Comparison of ENCODE assay signal across 8 cellular contexts in genomic region chr1:200670215-200671118, GRCh38. TPM values are rescaled to one million over a fixed set of nuclear protein-coding genes. Genes with fewer than 3 reads are reported as not detected.
DNase-seq lines count a peak whose midpoint lies in the region; ATAC-seq and FAIRE-seq lines count a peak whose summit lies in the region.

No MANE protein-coding gene starts in this region.

- FAIRE-seq in GM18507 (lab: Jason Lieb, UNC), result peak; percentile 48

- H3K4me1 ChIP-seq in adipocyte (ENCODE audit: control insufficient read depth, insufficient read depth, low read length), result peaks cover 22% of the 10 kb centered on the region
- H3K4me1 ChIP-seq in right cardiac atrium (ENCODE audit: control insufficient read depth, insufficient read depth, low read length), result peaks cover 2% of the 10 kb centered on the region

- ATAC-seq in HG03066 (IDR thresholded peaks at IDR 0.05; ENCODE audit: low read depth, unreplicated experiment), result peak; percentile 22
- peak; percentile 3 to 17 for ATAC-seq in right cardiac atrium

- H3K9ac ChIP-seq in adipocyte (ENCODE audit: low read length), result peak overlapping the region; percentile 92

- DNase-seq in Ammon's horn (ENCODE audit: low spot score) (peak; percentile 83), GM18507 (ENCODE audit: extremely low spot score, insufficient read length, low read depth) (no peak), NCI-H524 treated with DMSO at 0.1 percent for 48 hours (lab: John Stamatoyannopoulos, UW) (peak; percentile 60), adipocyte (ENCODE audit: low read depth) (peak; percentile 71), right cardiac atrium (peak in 1 of 3 donors; percentile 61), posterior cingulate gyrus (peak in 7 of 10 donors; percentile 15 to 88 (median 43)), retina (no peak)

- 12% methylated on average over 16 of the region's 16 CpGs for WGBS in right cardiac atrium

- no peaks in the 10 kb centered on the region for H3K36me3 ChIP-seq in adipocyte (ENCODE audit: control insufficient read depth, insufficient read depth, low read length, severe bottlenecking)

- H3K27me3 ChIP-seq in adipocyte (replicated peaks; ENCODE audit: control insufficient read depth, insufficient read depth, low read length), result no peaks in the 10 kb centered on the region
- H3K27me3 ChIP-seq in right cardiac atrium (ENCODE audit: control insufficient read depth, insufficient read depth), result no peaks in the 10 kb centered on the region

- peak overlapping the region; percentile 89 for H3K4me3 ChIP-seq in adipocyte (ENCODE audit: low read length)
- peak overlapping the region; percentile 64 for H3K4me3 ChIP-seq in right cardiac atrium (ENCODE audit: low read length)

- intact Hi-C loops in right cardiac atrium (cut with DNase I) (loop anchor here in 2 of 4 donors (5.0 kb wide), 1 partner anchor 67 kb away; the partner anchor contains the start of gene CAMSAP2 (in 2 of the 2)), posterior cingulate gyrus (cut with DNase I) (no loop called here)

- H3K27ac ChIP-seq in right cardiac atrium (ENCODE audit: low read length), result peak overlapping the region; percentile 80

- H3K9me3 ChIP-seq in adipocyte (ENCODE audit: control insufficient read depth, low read length) (no peaks in the 10 kb centered on the region), right cardiac atrium (ENCODE audit: control insufficient read depth, low read length) (no peaks in the 10 kb centered on the region)

RNA-seq across cellular contexts. Expression of gene DDX59, which starts 0.8 kb away (rescaled TPM):
- 10 to 100 TPM; 11.0 to 14.9 (median 12.8) TPM for total RNA-seq in right cardiac atrium
- polyA plus RNA-seq in right cardiac atrium, result 17.1 TPM

RNA-seq across cellular contexts. Expression of gene KIF14, which starts 49.9 kb away (rescaled TPM):
- total RNA-seq in right cardiac atrium, result under 1 TPM; 0.08 to 0.37 (median 0.19) TPM
- polyA plus RNA-seq in right cardiac atrium, result 0.02 TPM

Comparison
In these comparisons a context has a peak if more than half of its experiments do, and no peak if none do; other contexts are left out.
1. DNase-seq: peak in Ammon's horn (single experiment), NCI-H524 treated with DMSO at 0.1 percent for 48 hours (single experiment), adipocyte (single experiment) and posterior cingulate gyrus (7 of 10); none in GM18507 (single experiment) and retina (single experiment).